ENCODE assay signal across 10 cellular contexts in genomic region chr11:68373189-68373809, GRCh38.
DNase-seq lines count a peak whose midpoint lies in the region; ATAC-seq and TF ChIP-seq lines count a peak whose summit lies in the region.
"Had no signal": no experiment of that assay in that cellular context is flagged by ENCODE, and none has a peak within 500 bp of the region (broad histone marks: within the 10 kb centered on the region; RNA-seq: fewer than 3 reads in every experiment).

No MANE protein-coding gene starts in this region.

- H3K36me3 Mint-ChIP-seq in osteocyte (ENCODE audit: unreplicated experiment): peaks cover 25% of the 10 kb centered on the region

- no peaks in the 10 kb centered on the region for H3K9me3 Mint-ChIP-seq in osteocyte (ENCODE audit: unreplicated experiment)

- no peak for TF ChIP-seq CTCF in AG04450 (IDR thresholded peaks at IDR 0.05; ENCODE audit: low read depth, low read length)
- TF ChIP-seq CTCF in osteocyte (IDR thresholded peaks at IDR 0.05): no peak

- H3K27me3 ChIP-seq in AG04450 (ENCODE audit: control insufficient read depth, insufficient read depth, low read length): no peaks in the 10 kb centered on the region
- H3K27me3 ChIP-seq: SJSA1 had no signal

- H3K4me1 Mint-ChIP-seq in osteocyte (ENCODE audit: unreplicated experiment): peaks cover 83% of the 10 kb centered on the region

- DNase-seq in AG04450 (ENCODE audit: low read depth, low spot score) (peak; percentile 48), NCI-H2227 (lab: John Stamatoyannopoulos, UW; ENCODE audit: unreplicated experiment) (peak; percentile 63), fibroblast of peridontal ligament (ENCODE audit: extremely low read depth) (peak; percentile 90), osteocyte (ENCODE audit: extremely low spot score, unreplicated experiment) (peak; percentile 93), C1 segment of cervical spinal cord (lab: John Stamatoyannopoulos, UW) (no peak), GM19238 (ENCODE audit: insufficient read length, low spot score) (no peak)
- no peak for DNase-seq in activated T-cell treated with anti-CD3 and anti-CD28 coated beads, Interleukin-2, amount 50 U/mL, for 1 hour
- DNase-seq: activated T-cell treated with anti-CD3 and anti-CD28 coated beads, Interleukin-2, amount 50 U/mL, for 48 hours had no signal

- no peaks in the 10 kb centered on the region; the same call in 1 of the 2 replicates for H3K9me3 ChIP-seq in AG04450 (ENCODE audit: control insufficient read depth, insufficient read depth, low read length)
- H3K9me3 ChIP-seq: SJSA1 had no signal

- peak overlapping the region; percentile 78 for H3K27ac ChIP-seq in AG04450 (ENCODE audit: low read depth, low read length)
- H3K27ac ChIP-seq: SJSA1 had no signal

- H3K4me3 Mint-ChIP-seq in osteocyte (ENCODE audit: unreplicated experiment): peak overlapping the region; percentile 63

- H3K27me3 Mint-ChIP-seq in osteocyte (ENCODE audit: unreplicated experiment): no peaks in the 10 kb centered on the region

- peak overlapping the region; percentile 99 for H3K27ac Mint-ChIP-seq in osteocyte (ENCODE audit: unreplicated experiment)

- POLR2A ChIA-PET in AG04450 (lab: Yijun Ruan, JAX): interaction anchor here (0.6 to 1.0 kb wide), 3 partner anchors 9 to 101 kb away, joined by 3 read pairs; partner anchors contain the start of gene C11orf24

- H3K4me3 ChIP-seq in AG04450 (ENCODE audit: low read depth, low read length): no peak overlapping the region
- H3K4me3 ChIP-seq: SJSA1 had no signal

- CTCF ChIA-PET in AG04450 (lab: Charles Lee): interaction anchor here (1.4 to 2.5 kb wide), 2 partner anchors 10 to 76 kb away, joined by 4 to 8 read pairs; no protein-coding TSS in a partner anchor

- ATAC-seq in GM21447 (IDR thresholded peaks at IDR 0.05; ENCODE audit: unreplicated experiment): no peak

Comparison
In these comparisons a context has a peak if more than half of its experiments do, and no peak if none do; other contexts are left out.
1. DNase-seq: peak in AG04450 (single experiment), NCI-H2227 (single experiment), fibroblast of peridontal ligament (single experiment) and osteocyte (single experiment); none in activated T-cell treated with anti-CD3 and anti-CD28 coated beads, Interleukin-2, amount 50 U/mL, for 1 hour (single experiment), C1 segment of cervical spinal cord (0 of 14) and GM19238 (single experiment).